1 cellular context compared by ENCODE assay signal in the genomic region with DNA sequence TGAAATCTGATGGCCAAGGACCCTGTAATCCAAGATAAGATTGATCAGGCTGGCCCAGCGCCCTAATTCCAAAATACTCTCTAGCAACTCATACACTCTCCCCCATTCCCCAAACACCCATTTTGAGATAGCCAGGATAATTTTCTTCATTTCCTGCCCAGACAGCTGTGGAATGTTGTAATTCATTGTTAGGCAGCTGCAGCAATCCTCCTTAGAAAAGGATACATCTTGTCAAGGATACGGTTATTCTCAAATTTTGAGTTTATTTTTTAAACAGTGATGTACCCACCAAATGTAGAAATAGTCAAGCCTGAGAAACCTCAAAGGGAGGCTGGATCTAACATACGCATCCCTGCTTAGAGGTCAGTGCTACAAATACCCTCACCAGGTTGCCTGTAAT.
TF ChIP-seq lines count a peak whose summit lies in the region.

No MANE protein-coding gene starts in this region.

TF ChIP-seq in H1, 55 proteins besides CTCF, POLR2A, EP300 and RAD21 (continued from another document):
- TF ChIP-seq, protein P1, sequence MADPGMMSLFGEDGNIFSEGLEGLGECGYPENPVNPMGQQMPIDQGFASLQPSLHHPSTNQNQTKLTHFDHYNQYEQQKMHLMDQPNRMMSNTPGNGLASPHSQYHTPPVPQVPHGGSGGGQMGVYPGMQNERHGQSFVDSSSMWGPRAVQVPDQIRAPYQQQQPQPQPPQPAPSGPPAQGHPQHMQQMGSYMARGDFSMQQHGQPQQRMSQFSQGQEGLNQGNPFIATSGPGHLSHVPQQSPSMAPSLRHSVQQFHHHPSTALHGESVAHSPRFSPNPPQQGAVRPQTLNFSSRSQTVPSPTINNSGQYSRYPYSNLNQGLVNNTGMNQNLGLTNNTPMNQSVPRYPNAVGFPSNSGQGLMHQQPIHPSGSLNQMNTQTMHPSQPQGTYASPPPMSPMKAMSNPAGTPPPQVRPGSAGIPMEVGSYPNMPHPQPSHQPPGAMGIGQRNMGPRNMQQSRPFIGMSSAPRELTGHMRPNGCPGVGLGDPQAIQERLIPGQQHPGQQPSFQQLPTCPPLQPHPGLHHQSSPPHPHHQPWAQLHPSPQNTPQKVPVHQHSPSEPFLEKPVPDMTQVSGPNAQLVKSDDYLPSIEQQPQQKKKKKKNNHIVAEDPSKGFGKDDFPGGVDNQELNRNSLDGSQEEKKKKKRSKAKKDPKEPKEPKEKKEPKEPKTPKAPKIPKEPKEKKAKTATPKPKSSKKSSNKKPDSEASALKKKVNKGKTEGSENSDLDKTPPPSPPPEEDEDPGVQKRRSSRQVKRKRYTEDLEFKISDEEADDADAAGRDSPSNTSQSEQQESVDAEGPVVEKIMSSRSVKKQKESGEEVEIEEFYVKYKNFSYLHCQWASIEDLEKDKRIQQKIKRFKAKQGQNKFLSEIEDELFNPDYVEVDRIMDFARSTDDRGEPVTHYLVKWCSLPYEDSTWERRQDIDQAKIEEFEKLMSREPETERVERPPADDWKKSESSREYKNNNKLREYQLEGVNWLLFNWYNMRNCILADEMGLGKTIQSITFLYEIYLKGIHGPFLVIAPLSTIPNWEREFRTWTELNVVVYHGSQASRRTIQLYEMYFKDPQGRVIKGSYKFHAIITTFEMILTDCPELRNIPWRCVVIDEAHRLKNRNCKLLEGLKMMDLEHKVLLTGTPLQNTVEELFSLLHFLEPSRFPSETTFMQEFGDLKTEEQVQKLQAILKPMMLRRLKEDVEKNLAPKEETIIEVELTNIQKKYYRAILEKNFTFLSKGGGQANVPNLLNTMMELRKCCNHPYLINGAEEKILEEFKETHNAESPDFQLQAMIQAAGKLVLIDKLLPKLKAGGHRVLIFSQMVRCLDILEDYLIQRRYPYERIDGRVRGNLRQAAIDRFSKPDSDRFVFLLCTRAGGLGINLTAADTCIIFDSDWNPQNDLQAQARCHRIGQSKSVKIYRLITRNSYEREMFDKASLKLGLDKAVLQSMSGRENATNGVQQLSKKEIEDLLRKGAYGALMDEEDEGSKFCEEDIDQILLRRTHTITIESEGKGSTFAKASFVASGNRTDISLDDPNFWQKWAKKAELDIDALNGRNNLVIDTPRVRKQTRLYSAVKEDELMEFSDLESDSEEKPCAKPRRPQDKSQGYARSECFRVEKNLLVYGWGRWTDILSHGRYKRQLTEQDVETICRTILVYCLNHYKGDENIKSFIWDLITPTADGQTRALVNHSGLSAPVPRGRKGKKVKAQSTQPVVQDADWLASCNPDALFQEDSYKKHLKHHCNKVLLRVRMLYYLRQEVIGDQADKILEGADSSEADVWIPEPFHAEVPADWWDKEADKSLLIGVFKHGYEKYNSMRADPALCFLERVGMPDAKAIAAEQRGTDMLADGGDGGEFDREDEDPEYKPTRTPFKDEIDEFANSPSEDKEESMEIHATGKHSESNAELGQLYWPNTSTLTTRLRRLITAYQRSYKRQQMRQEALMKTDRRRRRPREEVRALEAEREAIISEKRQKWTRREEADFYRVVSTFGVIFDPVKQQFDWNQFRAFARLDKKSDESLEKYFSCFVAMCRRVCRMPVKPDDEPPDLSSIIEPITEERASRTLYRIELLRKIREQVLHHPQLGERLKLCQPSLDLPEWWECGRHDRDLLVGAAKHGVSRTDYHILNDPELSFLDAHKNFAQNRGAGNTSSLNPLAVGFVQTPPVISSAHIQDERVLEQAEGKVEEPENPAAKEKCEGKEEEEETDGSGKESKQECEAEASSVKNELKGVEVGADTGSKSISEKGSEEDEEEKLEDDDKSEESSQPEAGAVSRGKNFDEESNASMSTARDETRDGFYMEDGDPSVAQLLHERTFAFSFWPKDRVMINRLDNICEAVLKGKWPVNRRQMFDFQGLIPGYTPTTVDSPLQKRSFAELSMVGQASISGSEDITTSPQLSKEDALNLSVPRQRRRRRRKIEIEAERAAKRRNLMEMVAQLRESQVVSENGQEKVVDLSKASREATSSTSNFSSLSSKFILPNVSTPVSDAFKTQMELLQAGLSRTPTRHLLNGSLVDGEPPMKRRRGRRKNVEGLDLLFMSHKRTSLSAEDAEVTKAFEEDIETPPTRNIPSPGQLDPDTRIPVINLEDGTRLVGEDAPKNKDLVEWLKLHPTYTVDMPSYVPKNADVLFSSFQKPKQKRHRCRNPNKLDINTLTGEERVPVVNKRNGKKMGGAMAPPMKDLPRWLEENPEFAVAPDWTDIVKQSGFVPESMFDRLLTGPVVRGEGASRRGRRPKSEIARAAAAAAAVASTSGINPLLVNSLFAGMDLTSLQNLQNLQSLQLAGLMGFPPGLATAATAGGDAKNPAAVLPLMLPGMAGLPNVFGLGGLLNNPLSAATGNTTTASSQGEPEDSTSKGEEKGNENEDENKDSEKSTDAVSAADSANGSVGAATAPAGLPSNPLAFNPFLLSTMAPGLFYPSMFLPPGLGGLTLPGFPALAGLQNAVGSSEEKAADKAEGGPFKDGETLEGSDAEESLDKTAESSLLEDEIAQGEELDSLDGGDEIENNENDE (IDR thresholded peaks at IDR 0.05; ENCODE audit: insufficient replicate concordance, low read length), result no peak
- no peak for TF ChIP-seq ZNF274 (IDR thresholded peaks at IDR 0.05; ENCODE audit: borderline replicate concordance, extremely low read depth, low read length)
- no peak for TF ChIP-seq BACH1 (IDR thresholded peaks at IDR 0.05; ENCODE audit: low read length)
- no peak for TF ChIP-seq SIRT6 (IDR thresholded peaks at IDR 0.05; ENCODE audit: low read length)
- no peak for TF ChIP-seq RFX5 (IDR thresholded peaks at IDR 0.05; ENCODE audit: borderline replicate concordance, low read depth, low read length)
TF ChIP-seq in H1: peak in this region for 0.
